Comparison of ENCODE assay signal across 2 cellular contexts in the genomic region with DNA sequence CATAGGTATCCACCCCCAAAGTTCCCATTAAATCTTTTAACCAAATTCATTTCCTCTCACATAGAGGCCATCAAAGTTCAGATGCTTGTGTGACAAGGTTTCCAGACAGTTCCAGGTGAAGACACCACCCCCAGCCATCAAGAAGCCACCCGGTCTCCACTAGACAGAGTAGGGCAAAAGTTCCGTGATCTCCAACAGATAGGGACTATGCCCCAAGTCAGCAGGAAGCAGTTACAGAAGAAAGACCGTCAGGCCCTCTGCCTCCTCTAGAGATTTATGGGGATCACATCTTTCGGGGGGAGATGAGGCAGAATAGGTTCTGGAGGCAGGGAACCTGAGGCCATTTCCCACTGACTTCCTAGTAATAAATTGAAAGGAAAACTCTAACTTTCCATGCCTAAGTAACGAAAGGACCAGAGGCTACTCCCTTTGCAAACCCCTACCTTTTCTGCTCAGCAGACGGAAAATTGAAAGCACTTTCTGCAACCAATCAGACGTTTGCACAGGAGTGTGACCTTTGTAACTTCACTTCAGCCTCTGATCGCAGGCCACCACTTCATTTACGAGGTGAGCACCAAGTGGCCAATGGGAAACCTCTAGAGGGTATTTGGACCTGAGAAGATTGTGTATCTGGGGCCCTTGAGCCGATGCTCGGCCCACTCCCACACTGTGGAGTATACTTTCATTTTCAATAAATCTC.
TF ChIP-seq lines count a peak whose summit lies in the region.

No MANE protein-coding gene starts in this region.

TF ChIP-seq in A549, 52 proteins besides CTCF, POLR2A, EP300 and RAD21:
- TF ChIP-seq, protein P1, sequence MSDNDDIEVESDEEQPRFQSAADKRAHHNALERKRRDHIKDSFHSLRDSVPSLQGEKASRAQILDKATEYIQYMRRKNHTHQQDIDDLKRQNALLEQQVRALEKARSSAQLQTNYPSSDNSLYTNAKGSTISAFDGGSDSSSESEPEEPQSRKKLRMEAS (IDR thresholded peaks at IDR 0.05) = no peak
- TF ChIP-seq MAFK (IDR thresholded peaks at IDR 0.05; ENCODE audit: partially characterized antibody) (no peak), TP53 (CRISPR knock-in tag; IDR thresholded peaks at IDR 0.05) (no peak), EHMT2 (IDR thresholded peaks at IDR 0.05; ENCODE audit: low read depth) (no peak), SREBF2 (IDR thresholded peaks at IDR 0.05) (no peak), BHLHE40 (IDR thresholded peaks at IDR 0.05; ENCODE audit: low read depth, low read length) (no peak)

TF ChIP-seq in H1, 55 proteins besides CTCF, POLR2A, EP300 and RAD21:
- TF ChIP-seq, protein P2, sequence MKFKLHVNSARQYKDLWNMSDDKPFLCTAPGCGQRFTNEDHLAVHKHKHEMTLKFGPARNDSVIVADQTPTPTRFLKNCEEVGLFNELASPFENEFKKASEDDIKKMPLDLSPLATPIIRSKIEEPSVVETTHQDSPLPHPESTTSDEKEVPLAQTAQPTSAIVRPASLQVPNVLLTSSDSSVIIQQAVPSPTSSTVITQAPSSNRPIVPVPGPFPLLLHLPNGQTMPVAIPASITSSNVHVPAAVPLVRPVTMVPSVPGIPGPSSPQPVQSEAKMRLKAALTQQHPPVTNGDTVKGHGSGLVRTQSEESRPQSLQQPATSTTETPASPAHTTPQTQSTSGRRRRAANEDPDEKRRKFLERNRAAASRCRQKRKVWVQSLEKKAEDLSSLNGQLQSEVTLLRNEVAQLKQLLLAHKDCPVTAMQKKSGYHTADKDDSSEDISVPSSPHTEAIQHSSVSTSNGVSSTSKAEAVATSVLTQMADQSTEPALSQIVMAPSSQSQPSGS (IDR thresholded peaks at IDR 0.05; ENCODE audit: low read length) = no peak
- no peak for TF ChIP-seq RFX5 (IDR thresholded peaks at IDR 0.05; ENCODE audit: borderline replicate concordance, low read depth, low read length)
- TF ChIP-seq EGR1 (IDR thresholded peaks at IDR 0.05; ENCODE audit: borderline replicate concordance, low read depth, low read length) = no peak
- TF ChIP-seq SP4 (IDR thresholded peaks at IDR 0.05; ENCODE audit: low read length) = no peak
- no peak for TF ChIP-seq TBP (IDR thresholded peaks at IDR 0.05; ENCODE audit: low read depth, low read length)
- TF ChIP-seq BRCA1 (IDR thresholded peaks at IDR 0.05; ENCODE audit: low read depth, low read length) = no peak
- TF ChIP-seq PHF8 (conservative IDR thresholded peaks at IDR 0.05; ENCODE audit: low read depth, low read length) = no peak
- TF ChIP-seq SAP30 (IDR thresholded peaks at IDR 0.05; ENCODE audit: insufficient read depth, insufficient replicate concordance, low read length) = no peak
- no peak for TF ChIP-seq SRF (IDR thresholded peaks at IDR 0.05; ENCODE audit: low read depth, low read length)
- TF ChIP-seq CREB1 (IDR thresholded peaks at IDR 0.05) = no peak
- no peak for TF ChIP-seq YY1 (IDR thresholded peaks at IDR 0.05; ENCODE audit: low read depth, low read length)
- TF ChIP-seq GTF2F1 (IDR thresholded peaks at IDR 0.05; ENCODE audit: borderline replicate concordance, low read depth, low read length) = no peak
